In the genomic region with DNA sequence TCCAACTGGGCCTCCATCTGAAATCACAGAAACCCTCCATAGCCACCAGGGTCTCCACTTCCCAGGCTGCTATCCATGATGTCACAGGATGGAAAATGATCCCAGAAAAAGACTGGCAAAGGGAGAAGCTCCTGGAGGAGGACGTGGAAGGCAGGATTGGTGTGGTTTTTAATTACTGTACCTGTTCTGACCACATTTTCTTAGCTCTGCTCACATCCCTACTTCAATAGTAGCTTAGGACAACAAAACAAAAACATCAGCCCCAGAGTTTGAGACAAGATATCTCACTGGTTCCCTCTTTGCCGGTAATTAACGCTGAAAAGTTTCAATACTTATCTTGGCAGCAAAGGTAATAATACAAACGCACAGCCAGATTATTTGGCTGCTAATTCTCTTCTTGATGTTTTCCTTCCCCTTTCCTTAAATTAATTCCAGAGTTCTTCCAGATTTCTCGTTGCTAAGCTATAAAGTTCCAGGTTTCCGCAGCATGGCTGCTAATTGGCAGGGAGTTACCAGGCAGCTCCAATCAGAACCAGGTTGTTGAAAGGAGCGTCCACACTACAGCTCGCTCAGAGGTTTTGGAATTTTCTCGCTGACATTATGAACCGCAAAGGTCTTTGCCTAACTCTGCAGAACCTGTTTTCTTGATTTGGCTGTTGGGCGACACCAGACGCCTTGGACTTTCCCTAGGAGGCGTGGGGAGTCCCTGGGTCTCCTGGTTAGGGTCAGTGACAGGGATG, we compare ENCODE assay signal across 1 cellular context.
TF ChIP-seq lines count a peak whose summit lies in the region.

No MANE protein-coding gene starts in this region.

TF ChIP-seq in WTC11, 78 proteins besides CTCF, POLR2A, EP300 and RAD21 (continued from another document):
- TF ChIP-seq, protein P1, sequence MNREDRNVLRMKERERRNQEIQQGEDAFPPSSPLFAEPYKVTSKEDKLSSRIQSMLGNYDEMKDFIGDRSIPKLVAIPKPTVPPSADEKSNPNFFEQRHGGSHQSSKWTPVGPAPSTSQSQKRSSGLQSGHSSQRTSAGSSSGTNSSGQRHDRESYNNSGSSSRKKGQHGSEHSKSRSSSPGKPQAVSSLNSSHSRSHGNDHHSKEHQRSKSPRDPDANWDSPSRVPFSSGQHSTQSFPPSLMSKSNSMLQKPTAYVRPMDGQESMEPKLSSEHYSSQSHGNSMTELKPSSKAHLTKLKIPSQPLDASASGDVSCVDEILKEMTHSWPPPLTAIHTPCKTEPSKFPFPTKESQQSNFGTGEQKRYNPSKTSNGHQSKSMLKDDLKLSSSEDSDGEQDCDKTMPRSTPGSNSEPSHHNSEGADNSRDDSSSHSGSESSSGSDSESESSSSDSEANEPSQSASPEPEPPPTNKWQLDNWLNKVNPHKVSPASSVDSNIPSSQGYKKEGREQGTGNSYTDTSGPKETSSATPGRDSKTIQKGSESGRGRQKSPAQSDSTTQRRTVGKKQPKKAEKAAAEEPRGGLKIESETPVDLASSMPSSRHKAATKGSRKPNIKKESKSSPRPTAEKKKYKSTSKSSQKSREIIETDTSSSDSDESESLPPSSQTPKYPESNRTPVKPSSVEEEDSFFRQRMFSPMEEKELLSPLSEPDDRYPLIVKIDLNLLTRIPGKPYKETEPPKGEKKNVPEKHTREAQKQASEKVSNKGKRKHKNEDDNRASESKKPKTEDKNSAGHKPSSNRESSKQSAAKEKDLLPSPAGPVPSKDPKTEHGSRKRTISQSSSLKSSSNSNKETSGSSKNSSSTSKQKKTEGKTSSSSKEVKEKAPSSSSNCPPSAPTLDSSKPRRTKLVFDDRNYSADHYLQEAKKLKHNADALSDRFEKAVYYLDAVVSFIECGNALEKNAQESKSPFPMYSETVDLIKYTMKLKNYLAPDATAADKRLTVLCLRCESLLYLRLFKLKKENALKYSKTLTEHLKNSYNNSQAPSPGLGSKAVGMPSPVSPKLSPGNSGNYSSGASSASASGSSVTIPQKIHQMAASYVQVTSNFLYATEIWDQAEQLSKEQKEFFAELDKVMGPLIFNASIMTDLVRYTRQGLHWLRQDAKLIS (CRISPR knock-in tag; IDR thresholded peaks at IDR 0.05; ENCODE audit: borderline replicate concordance), result no peak
- TF ChIP-seq MYBL2 (CRISPR knock-in tag; IDR thresholded peaks at IDR 0.05) (no peak), OVOL2 (CRISPR knock-in tag; IDR thresholded peaks at IDR 0.05; ENCODE audit: borderline replicate concordance) (no peak), NFYB (CRISPR knock-in tag; conservative IDR thresholded peaks at IDR 0.05; ENCODE audit: low read depth) (no peak), ZNF263 (CRISPR knock-in tag; IDR thresholded peaks at IDR 0.05; ENCODE audit: low read depth) (no peak), GTF2I (CRISPR knock-in tag; conservative IDR thresholded peaks at IDR 0.05) (no peak), ZNF423 (CRISPR knock-in tag; IDR thresholded peaks at IDR 0.05) (no peak)
- TF ChIP-seq, protein P2, sequence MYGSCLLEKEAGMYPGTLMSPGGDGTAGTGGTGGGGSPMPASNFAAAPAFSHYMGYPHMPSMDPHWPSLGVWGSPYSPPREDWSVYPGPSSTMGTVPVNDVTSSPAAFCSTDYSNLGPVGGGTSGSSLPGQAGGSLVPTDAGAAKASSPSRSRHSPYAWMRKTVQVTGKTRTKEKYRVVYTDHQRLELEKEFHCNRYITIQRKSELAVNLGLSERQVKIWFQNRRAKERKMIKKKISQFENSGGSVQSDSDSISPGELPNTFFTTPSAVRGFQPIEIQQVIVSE (CRISPR knock-in tag; IDR thresholded peaks at IDR 0.05; ENCODE audit: borderline replicate concordance), result no peak
